In the genomic region with DNA sequence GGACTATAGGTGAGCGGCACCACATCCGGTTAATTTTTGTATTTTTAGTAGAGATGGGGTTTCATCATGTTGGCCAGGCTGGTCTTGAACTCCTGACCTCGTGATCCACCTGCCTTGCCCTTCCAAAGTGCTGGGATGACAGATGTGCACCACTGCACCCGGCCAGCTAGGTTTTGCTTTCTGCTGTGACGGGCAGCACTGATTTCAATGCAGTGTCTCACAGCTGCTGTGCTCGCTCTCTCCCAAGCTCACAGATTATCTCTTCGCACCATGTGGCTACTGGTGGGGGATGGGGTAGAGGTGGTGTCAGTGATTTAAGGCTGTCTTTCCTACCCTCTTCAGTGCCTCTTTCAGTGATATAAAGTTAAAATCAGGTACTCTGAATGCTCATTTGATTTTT, we compare ENCODE assay signal across 24 cellular contexts.
"Had no signal": no experiment of that assay in that cellular context is flagged by ENCODE, and none has a peak within 500 bp of the region (broad histone marks: within the 10 kb centered on the region; RNA-seq: fewer than 3 reads in every experiment).

No MANE protein-coding gene starts in this region.

- H3K4me1 ChIP-seq: adrenal gland, body of pancreas, gastrocnemius medialis, sigmoid colon, stomach, tibial artery had no signal

- H3K27me3 ChIP-seq: adrenal gland, body of pancreas, gastrocnemius medialis, hepatocyte, sigmoid colon, stomach, tibial artery had no signal

- H3K27me3 Mint-ChIP-seq: activated naive CD8-positive, alpha-beta T cell treated with anti-CD3 and anti-CD28 coated beads for 36 hours; progenitor cell of endocrine pancreas had no signal

- H3K36me3 Mint-ChIP-seq: activated naive CD8-positive, alpha-beta T cell treated with anti-CD3 and anti-CD28 coated beads for 36 hours; stimulated activated effector memory CD8-positive, alpha-beta T cell treated with anti-CD3 and anti-CD28 coated beads, Interleukin-12 subunit alpha, Interleukin-12 subunit beta, amount 100 ng/mL, for 72 hours had no signal

- H3K9me3 ChIP-seq: body of pancreas had no signal

- DNase-seq: activated CD4-positive, alpha-beta T cell treated with anti-CD3 and anti-CD28 coated beads for 48 hours; activated CD4-positive, alpha-beta T cell treated with anti-CD3 and anti-CD28 coated beads, Interleukin-2, amount 50 U/mL, for 48 hours; activated CD8-positive, alpha-beta memory T cell treated with anti-CD3 and anti-CD28 coated beads for 24 hours; activated effector memory CD4-positive, alpha-beta T cell treated with Interleukin-2 at 50 U/mL for 16 hours; activated naive CD4-positive, alpha-beta T cell treated with Interleukin-2 at 50 U/mL for 16 hours; activated naive CD8-positive, alpha-beta T cell treated with anti-CD3 and anti-CD28 coated beads for 36 hours; adrenal gland; aorta; body of pancreas; effector CD8-positive, alpha-beta T cell; erythroblast; gastrocnemius medialis; kidney; natural killer cell; sigmoid colon; small intestine; stimulated activated CD4-positive, alpha-beta T cell treated with anti-CD3 and anti-CD28 coated beads, Interleukin-4, amount 100 ng/mL, for 24 hours; stomach; T-helper 2 cell; tibial artery had no signal

- FAIRE-seq: colon, kidney, small intestine had no signal

- H3K4me3 Mint-ChIP-seq: activated naive CD8-positive, alpha-beta T cell treated with anti-CD3 and anti-CD28 coated beads for 36 hours; natural killer cell; stimulated activated effector memory CD8-positive, alpha-beta T cell treated with anti-CD3 and anti-CD28 coated beads, Interleukin-12 subunit alpha, Interleukin-12 subunit beta, amount 100 ng/mL, for 72 hours had no signal

- H3K4me3 ChIP-seq: adrenal gland, body of pancreas, gastrocnemius medialis, hepatocyte, sigmoid colon, stomach, tibial artery had no signal

- H3K27ac ChIP-seq: adrenal gland, body of pancreas, gastrocnemius medialis, hepatocyte, sigmoid colon, stomach, tibial artery had no signal

- H3K36me3 ChIP-seq: adrenal gland, gastrocnemius medialis, sigmoid colon, stomach, tibial artery had no signal

- H3K27ac Mint-ChIP-seq: activated naive CD8-positive, alpha-beta T cell treated with anti-CD3 and anti-CD28 coated beads for 36 hours; natural killer cell; progenitor cell of endocrine pancreas; stimulated activated effector memory CD8-positive, alpha-beta T cell treated with anti-CD3 and anti-CD28 coated beads, Interleukin-12 subunit alpha, Interleukin-12 subunit beta, amount 100 ng/mL, for 72 hours had no signal

- ATAC-seq: body of pancreas, gastrocnemius medialis, natural killer cell had no signal

- H3K4me1 Mint-ChIP-seq: activated naive CD8-positive, alpha-beta T cell treated with anti-CD3 and anti-CD28 coated beads for 36 hours; natural killer cell; stimulated activated effector memory CD8-positive, alpha-beta T cell treated with anti-CD3 and anti-CD28 coated beads, Interleukin-12 subunit alpha, Interleukin-12 subunit beta, amount 100 ng/mL, for 72 hours had no signal
